In genomic region chr5:96896806-96897205, GRCh38 we compare ENCODE assay signal across 9 cellular contexts. TPM values are rescaled to one million over a fixed set of nuclear protein-coding genes. Genes with fewer than 3 reads are reported as not detected.
DNase-seq lines count a peak whose midpoint lies in the region; ATAC-seq and TF ChIP-seq lines count a peak whose summit lies in the region.
"Had no signal": no experiment of that assay in that cellular context is flagged by ENCODE, and none has a peak within 500 bp of the region (broad histone marks: within the 10 kb centered on the region; RNA-seq: fewer than 3 reads in every experiment).

No MANE protein-coding gene starts in this region.

- WGBS in mesendoderm (ENCODE audit: extremely low coverage, insufficient coverage, low lambda C conversion rate), result no CpG with 5 or more reads among the region's 3 CpGs

- H3K27me3 Mint-ChIP-seq in naive thymus-derived CD4-positive, alpha-beta T cell, result no peaks in the 10 kb centered on the region
- H3K27me3 Mint-ChIP-seq in Caco-2 (ENCODE audit: insufficient read depth, unreplicated experiment), result peaks cover 5% of the 10 kb centered on the region

- ATAC-seq in GM18907 (IDR thresholded peaks at IDR 0.05; ENCODE audit: unreplicated experiment) (peak; percentile 91), HG02678 (IDR thresholded peaks at IDR 0.05; ENCODE audit: unreplicated experiment) (peak; percentile 95)
- peak; percentile 73 for ATAC-seq in naive thymus-derived CD4-positive, alpha-beta T cell

- POLR2A ChIA-PET in naive thymus-derived CD4-positive, alpha-beta T cell (lab: Charles Lee), result interaction anchor here (0.6 to 6.7 kb wide), 23 partner anchors 8 to 1250 kb away, joined by 3 to 57 read pairs (median 4); partner anchors contain the start of genes ERAP1, ERAP2 and LNPEP
- POLR2A ChIA-PET in Caco-2 (lab: Charles Lee), result no interaction called here

- H3K36me3 Mint-ChIP-seq in naive thymus-derived CD4-positive, alpha-beta T cell, result peaks cover 39 to 66% (median 52%) of the 10 kb centered on the region in 5 donors
- no peaks in the 10 kb centered on the region for H3K36me3 Mint-ChIP-seq in Caco-2 (ENCODE audit: insufficient read depth, unreplicated experiment)

- no peak overlapping the region for H2BK15ac ChIP-seq in mesendoderm (replicated peaks; ENCODE audit: low read depth)

- CTCF ChIA-PET in naive thymus-derived CD4-positive, alpha-beta T cell (lab: Charles Lee), result interaction anchor here (0.8 to 1.8 kb wide), 3 partner anchors 18 to 28 kb away, joined by 3 to 13 read pairs (median 5); partner anchors contain the start of gene ERAP2
- CTCF ChIA-PET in Caco-2 (lab: Charles Lee), result no interaction called here

- H3K4me1 ChIP-seq in naive thymus-derived CD4-positive, alpha-beta T cell (ENCODE audit: control insufficient read depth in 2 of 2, insufficient read depth in 2 of 2, low read length in 2 of 2), result peaks cover 6 to 17% of the 10 kb centered on the region in 2 donors
- H3K4me1 ChIP-seq in Caco-2 (no peaks in the 10 kb centered on the region), mesendoderm (ENCODE audit: control insufficient read depth, low read depth, low read length) (no peaks in the 10 kb centered on the region)

- H4K5ac ChIP-seq in mesendoderm (ENCODE audit: low read length), result no peak overlapping the region

- no peak overlapping the region for H3K23ac ChIP-seq in mesendoderm (ENCODE audit: low read length)

- H3K4me3 Mint-ChIP-seq in naive thymus-derived CD4-positive, alpha-beta T cell, result peak overlapping the region; percentile 67 to 88 (median 79)
- no peak overlapping the region for H3K4me3 Mint-ChIP-seq in Caco-2 (ENCODE audit: unreplicated experiment)
- H3K4me3 Mint-ChIP-seq: neural crest cell had no signal

- no peak overlapping the region for H3K18ac ChIP-seq in mesendoderm (ENCODE audit: low read length)

- H3K36me3 ChIP-seq in naive thymus-derived CD4-positive, alpha-beta T cell (ENCODE audit: control insufficient read depth in 2 of 3, insufficient read depth in 3 of 3, low read length in 3 of 3), result peaks cover 17 to 52% (median 46%) of the 10 kb centered on the region in 3 experiments
- no peaks in the 10 kb centered on the region for H3K36me3 ChIP-seq in Caco-2 (ENCODE audit: control insufficient read depth, insufficient read depth, low read length)
- H3K36me3 ChIP-seq in mesendoderm (ENCODE audit: control insufficient read depth, insufficient read depth, low read length), result no peaks in the 10 kb centered on the region

- peak overlapping the region; percentile 69 for H3K27ac ChIP-seq in naive thymus-derived CD4-positive, alpha-beta T cell (ENCODE audit: low read depth, low read length)
- H3K27ac ChIP-seq in mesendoderm (ENCODE audit: low read depth, low read length), result no peak overlapping the region

- DNase-seq in NOMO-1 treated with DMSO at 0.1 percent for 48 hours (lab: John Stamatoyannopoulos, UW; ENCODE audit: unreplicated experiment), result peak; percentile 92
- no peak for DNase-seq in naive thymus-derived CD4-positive, alpha-beta T cell
- no peak for DNase-seq in ureter (ENCODE audit: low spot score)
- no peak for DNase-seq in Caco-2
- DNase-seq in ACHN, result no peak
- DNase-seq in mesendoderm, result no peak

- no TSS peak for BruUV-seq in Caco-2 (replicated peaks; lab: Mats Ljungman, UMichigan)

- no peaks in the 10 kb centered on the region for H3K27me3 ChIP-seq in naive thymus-derived CD4-positive, alpha-beta T cell (ENCODE audit: control insufficient read depth in 2 of 2, insufficient read depth in 2 of 2, low read length in 2 of 2)
- H3K27me3 ChIP-seq in Caco-2 (replicated peaks; ENCODE audit: control insufficient read depth, insufficient read depth, low read length) (no peaks in the 10 kb centered on the region), mesendoderm (ENCODE audit: insufficient read depth, low read length, poor library complexity) (no peaks in the 10 kb centered on the region)

- peak overlapping the region; percentile 36 for H3K4me3 ChIP-seq in naive thymus-derived CD4-positive, alpha-beta T cell (ENCODE audit: low read length)
- H3K4me3 ChIP-seq in Caco-2 (ENCODE audit: low read depth, low read length) (no peak overlapping the region), mesendoderm (ENCODE audit: low read length) (no peak overlapping the region)

- intact Hi-C loops in naive thymus-derived CD4-positive, alpha-beta T cell (cut with micrococcal nuclease), result loop anchor here (1.0 to 10.0 kb wide), 9 partner anchors 8 to 1878 kb away; partner anchors contain the start of genes ERAP2 (in 2 of the 2) and RGMB (in 1 of the 2)
- intact Hi-C loops in Caco-2 (cut with micrococcal nuclease; ENCODE audit: unreplicated experiment), result no loop called here

- no peak overlapping the region for H3K56ac ChIP-seq in mesendoderm (ENCODE audit: low read length)

- no peaks in the 10 kb centered on the region for H3K9me3 ChIP-seq in naive thymus-derived CD4-positive, alpha-beta T cell (ENCODE audit: control insufficient read depth in 2 of 3, low read length in 3 of 3)
- no peaks in the 10 kb centered on the region for H3K9me3 ChIP-seq in Caco-2

- H3K79me1 ChIP-seq in mesendoderm (ENCODE audit: low read length), result no peaks in the 10 kb centered on the region

- no peak overlapping the region for H4K8ac ChIP-seq in mesendoderm (ENCODE audit: low read depth, low read length)

- H2BK120ac ChIP-seq in mesendoderm (ENCODE audit: low read depth, low read length), result no peak overlapping the region

- TF ChIP-seq CTCF in Caco-2 (IDR thresholded peaks at IDR 0.05; ENCODE audit: insufficient read depth in 1 of 2, low read depth in 1 of 2, low read length in 1 of 2, severe bottlenecking in 1 of 2, unreplicated experiment in 1 of 2), result no peak

- no peak overlapping the region for H2AK5ac ChIP-seq in mesendoderm (ENCODE audit: low read length)

- peak overlapping the region; percentile 83 to 98 (median 94) for H3K27ac Mint-ChIP-seq in naive thymus-derived CD4-positive, alpha-beta T cell
- no peak overlapping the region for H3K27ac Mint-ChIP-seq in Caco-2 (ENCODE audit: unreplicated experiment)

- H2BK5ac ChIP-seq in mesendoderm (ENCODE audit: low read length), result no peak overlapping the region

- H3K79me2 ChIP-seq in mesendoderm (ENCODE audit: control insufficient read depth, insufficient read depth, low read length), result no peaks in the 10 kb centered on the region

- H3K9ac ChIP-seq in mesendoderm (ENCODE audit: low read length), result no peak overlapping the region

- H3K9me3 Mint-ChIP-seq in naive thymus-derived CD4-positive, alpha-beta T cell, result no peaks in the 10 kb centered on the region
- no peaks in the 10 kb centered on the region for H3K9me3 Mint-ChIP-seq in Caco-2 (ENCODE audit: unreplicated experiment)
- H3K9me3 Mint-ChIP-seq: neural crest cell had no signal

- no peak overlapping the region for H3K4me2 ChIP-seq in mesendoderm (ENCODE audit: low read length)

- no peak overlapping the region for H3K4ac ChIP-seq in mesendoderm (ENCODE audit: low read depth, low read length)

- in situ Hi-C loops in ACHN (cut with HindIII; ENCODE audit: low pct_ligation_motif_present, low pct_unique_long_range_greater_than_20kb, low sequenced_read_pairs), result no loop called here

- H3K4me1 Mint-ChIP-seq in naive thymus-derived CD4-positive, alpha-beta T cell, result peaks cover 26 to 71% (median 68%) of the 10 kb centered on the region in 7 donors
- H3K4me1 Mint-ChIP-seq in Caco-2 (ENCODE audit: low read depth, unreplicated experiment), result peaks cover 7% of the 10 kb centered on the region
- H3K4me1 Mint-ChIP-seq: neural crest cell had no signal

RNA-seq across cellular contexts. Expression of gene ERAP2, which starts 20.5 kb away (rescaled TPM):
- 100 to 1,000 TPM in 2 of 5 experiments, 10 to 100 TPM in 3; 42.5 to 158 (median 97.2) TPM for total RNA-seq in naive thymus-derived CD4-positive, alpha-beta T cell
- polyA plus RNA-seq in naive thymus-derived CD4-positive, alpha-beta T cell, result 100 to 1,000 TPM in 1 of 2 donors, 10 to 100 TPM in 1; 11.1 to 161 TPM
- total RNA-seq in ureter, result 9.2 TPM
- total RNA-seq in Caco-2 (2022), result 3.9 and 4.5 TPM in 2 replicates
- polyA plus RNA-seq in mesendoderm (2013, experiment 1 of 2), result 0.03 TPM
- polyA plus RNA-seq in mesendoderm (2013, experiment 2 of 2), result 0.03 TPM
- total RNA-seq: neural crest cell had no signal

RNA-seq across cellular contexts. Expression of gene LNPEP, which starts 39.1 kb away (rescaled TPM):
- total RNA-seq in naive thymus-derived CD4-positive, alpha-beta T cell, result 100 to 1,000 TPM in 1 of 5 experiments, 10 to 100 TPM in 4; 82.4 to 109 (median 88.8) TPM
- polyA plus RNA-seq in naive thymus-derived CD4-positive, alpha-beta T cell, result 10 to 100 TPM; 53.2 to 54.5 TPM
- total RNA-seq in ureter, result 56.3 TPM
- total RNA-seq in Caco-2 (2022), result 21.4 and 21.9 TPM in 2 replicates
- 0.79 TPM for polyA plus RNA-seq in mesendoderm (2013, experiment 1 of 2)
- 0.71 TPM for polyA plus RNA-seq in mesendoderm (2013, experiment 2 of 2)
